Comparison of ENCODE assay signal across 9 cellular contexts in the genomic region with DNA sequence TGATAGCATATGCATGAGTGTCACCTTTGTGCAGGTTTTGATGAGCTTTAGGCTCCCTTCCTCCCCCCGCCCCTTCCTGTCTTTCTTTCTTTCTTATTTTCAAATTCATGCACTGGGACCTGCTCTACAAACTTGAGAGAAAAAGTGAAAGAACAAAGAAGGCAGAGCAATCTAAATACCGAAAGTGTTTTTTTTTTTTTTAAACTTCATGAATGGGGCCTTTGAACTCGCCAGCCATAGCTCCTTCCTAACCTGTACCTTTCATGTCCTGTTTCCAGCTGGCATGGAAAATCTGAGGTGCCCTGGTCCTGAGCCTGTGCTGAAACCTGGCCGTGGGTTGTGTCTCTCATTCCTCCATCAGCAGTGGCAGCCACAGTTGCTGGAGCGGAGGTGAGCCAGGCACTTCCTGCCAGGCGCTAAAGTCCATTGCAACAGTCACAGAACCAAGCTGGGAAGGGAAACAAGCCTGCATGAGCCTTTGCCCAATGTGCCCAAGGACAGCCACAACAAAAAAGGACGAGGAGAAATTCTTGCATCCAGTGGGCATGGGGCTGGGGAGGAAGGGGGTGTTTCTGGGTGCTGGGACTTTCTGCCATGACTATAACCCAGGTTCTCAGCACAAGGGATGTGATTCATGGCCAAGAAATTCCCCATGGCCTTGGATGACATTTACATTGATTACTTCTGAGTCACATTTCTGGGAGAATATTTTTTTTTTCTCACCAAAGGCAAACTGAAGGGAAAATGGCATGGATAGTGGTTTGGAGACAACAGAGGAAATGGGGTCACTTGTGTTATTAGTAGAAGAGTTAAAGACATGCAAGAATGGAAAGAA.
DNase-seq lines count a peak whose midpoint lies in the region; ATAC-seq, FAIRE-seq and TF ChIP-seq lines count a peak whose summit lies in the region.
"Had no signal": no experiment of that assay in that cellular context is flagged by ENCODE, and none has a peak within 500 bp of the region (broad histone marks: within the 10 kb centered on the region; RNA-seq: fewer than 3 reads in every experiment).

No MANE protein-coding gene starts in this region.

- no peak overlapping the region for H3K27ac Mint-ChIP-seq in CD8-positive, alpha-beta T cell
- peak overlapping the region; percentile 95 for H3K27ac Mint-ChIP-seq in chondrocyte (ENCODE audit: unreplicated experiment)
- no peak overlapping the region for H3K27ac Mint-ChIP-seq in stimulated activated naive B cell treated with anti-CD40 and anti-IgM and Interleukin-4, amounts not matched to agents 10 μg/mL and 1 μg/mL and 100 μg/mL, for 72 hours

- H3K9me3 Mint-ChIP-seq in CD8-positive, alpha-beta T cell = no peaks in the 10 kb centered on the region
- peaks cover 4% of the 10 kb centered on the region for H3K9me3 Mint-ChIP-seq in chondrocyte (ENCODE audit: low read depth)
- H3K9me3 Mint-ChIP-seq in stimulated activated naive B cell treated with anti-CD40 and anti-IgM and Interleukin-4, amounts not matched to agents 10 μg/mL and 1 μg/mL and 100 μg/mL, for 72 hours = no peaks in the 10 kb centered on the region

- H3K4me1 ChIP-seq in CD8-positive, alpha-beta T cell (ENCODE audit: insufficient read depth, low read length) = no peaks in the 10 kb centered on the region
- H3K4me1 ChIP-seq in gastrocnemius medialis = no peaks in the 10 kb centered on the region
- H3K4me1 ChIP-seq: pancreas had no signal

- no peaks in the 10 kb centered on the region for H3K27me3 ChIP-seq in CD8-positive, alpha-beta T cell (ENCODE audit: insufficient read depth, low read length)
- H3K27me3 ChIP-seq in gastrocnemius medialis = no peaks in the 10 kb centered on the region
- H3K27me3 ChIP-seq: pancreas had no signal

- peak; percentile 93 for FAIRE-seq in RCC 7860 (lab: Jason Lieb, UNC)
- FAIRE-seq: pancreas had no signal

- peaks cover 30% of the 10 kb centered on the region for H3K27me3 Mint-ChIP-seq in CD8-positive, alpha-beta T cell (ENCODE audit: low read depth)
- H3K27me3 Mint-ChIP-seq in chondrocyte (ENCODE audit: low read depth) = no peaks in the 10 kb centered on the region
- peaks cover 19 to 23% of the 10 kb centered on the region in 2 donors for H3K27me3 Mint-ChIP-seq in stimulated activated naive B cell treated with anti-CD40 and anti-IgM and Interleukin-4, amounts not matched to agents 10 μg/mL and 1 μg/mL and 100 μg/mL, for 72 hours

- H3K9me3 ChIP-seq in CD8-positive, alpha-beta T cell (ENCODE audit: low read length) = no peaks in the 10 kb centered on the region
- H3K9me3 ChIP-seq in gastrocnemius medialis = no peaks in the 10 kb centered on the region
- H3K9me3 ChIP-seq: pancreas had no signal

- in situ Hi-C loops in gastrocnemius medialis (cut with MboI; ENCODE audit: low sequenced_read_pairs in 4 of 4) = loop anchor here in 1 of 4 donors (25.0 kb wide), 1 partner anchor 141 kb away; no protein-coding TSS in a partner anchor

- no peak for TF ChIP-seq CTCF in CD8-positive, alpha-beta T cell (IDR thresholded peaks at IDR 0.05)
- no peak for TF ChIP-seq CTCF in chondrocyte (IDR thresholded peaks at IDR 0.05)
- TF ChIP-seq CTCF in gastrocnemius medialis (IDR thresholded peaks at IDR 0.05 in 4 of 5, conservative IDR thresholded peaks at IDR 0.05 in 1 of 5) = no peak

- POLR2A ChIA-PET in CD8-positive, alpha-beta T cell (lab: Charles Lee) = no interaction called here

- no peak for ATAC-seq in CD8-positive, alpha-beta T cell
- peak; percentile 19 to 81 for ATAC-seq in gastrocnemius medialis
- ATAC-seq in GM19328 (IDR thresholded peaks at IDR 0.05; ENCODE audit: unreplicated experiment) = no peak
- ATAC-seq in stimulated activated naive B cell treated with anti-CD40 and anti-IgM and Interleukin-4, amounts not matched to agents 10 μg/mL and 1 μg/mL and 100 μg/mL, for 72 hours (replicated peaks) = no peak

- no peaks in the 10 kb centered on the region for H3K36me3 Mint-ChIP-seq in CD8-positive, alpha-beta T cell
- H3K36me3 Mint-ChIP-seq in chondrocyte (ENCODE audit: low read depth) = no peaks in the 10 kb centered on the region
- H3K36me3 Mint-ChIP-seq in stimulated activated naive B cell treated with anti-CD40 and anti-IgM and Interleukin-4, amounts not matched to agents 10 μg/mL and 1 μg/mL and 100 μg/mL, for 72 hours = no peaks in the 10 kb centered on the region

- H3K4me3 Mint-ChIP-seq in CD8-positive, alpha-beta T cell = peak overlapping the region; percentile 23
- H3K4me3 Mint-ChIP-seq in chondrocyte (ENCODE audit: unreplicated experiment) = peak overlapping the region; percentile 47
- H3K4me3 Mint-ChIP-seq in stimulated activated naive B cell treated with anti-CD40 and anti-IgM and Interleukin-4, amounts not matched to agents 10 μg/mL and 1 μg/mL and 100 μg/mL, for 72 hours = no peak overlapping the region

- peaks cover 4% of the 10 kb centered on the region for H3K4me1 Mint-ChIP-seq in CD8-positive, alpha-beta T cell (ENCODE audit: low read depth)
- H3K4me1 Mint-ChIP-seq in chondrocyte (ENCODE audit: low read depth) = peaks cover 79% of the 10 kb centered on the region
- H3K4me1 Mint-ChIP-seq in stimulated activated naive B cell treated with anti-CD40 and anti-IgM and Interleukin-4, amounts not matched to agents 10 μg/mL and 1 μg/mL and 100 μg/mL, for 72 hours = no peaks in the 10 kb centered on the region

- no peaks in the 10 kb centered on the region for H3K36me3 ChIP-seq in CD8-positive, alpha-beta T cell (ENCODE audit: insufficient read depth, low read length)
- no peaks in the 10 kb centered on the region for H3K36me3 ChIP-seq in gastrocnemius medialis
- H3K36me3 ChIP-seq: pancreas had no signal

- intact Hi-C loops in CD8-positive, alpha-beta T cell (cut with DNase I, micrococcal nuclease) = no loop called here
- intact Hi-C loops in gastrocnemius medialis (cut with DNase I; ENCODE audit: low total_unique reads) = no loop called here

- H3K27ac ChIP-seq in CD8-positive, alpha-beta T cell (ENCODE audit: low read depth, low read length) = no peak overlapping the region
- H3K27ac ChIP-seq in gastrocnemius medialis = peak overlapping the region in 1 of 4 donors; percentile 16

- DNase-seq in CD8-positive, alpha-beta T cell = no peak
- peak; percentile 89 for DNase-seq in RCC 7860 (ENCODE audit: low spot score)
- no peak for DNase-seq in chondrocyte (ENCODE audit: low spot score)
- peak in 1 of 2 donors; percentile 50 for DNase-seq in gastrocnemius medialis
- no peak for DNase-seq in NCI-H1105 treated with DMSO at 0.1 percent for 48 hours (lab: John Stamatoyannopoulos, UW)
- no peak for DNase-seq in stimulated activated naive B cell treated with anti-CD40 and anti-IgM and Interleukin-4, amounts not matched to agents 10 μg/mL and 1 μg/mL and 100 μg/mL, for 72 hours
- no peak for DNase-seq in nucleus accumbens (lab: John Stamatoyannopoulos, UW)

- TF ChIP-seq POLR2A in gastrocnemius medialis (IDR thresholded peaks at IDR 0.05) = no peak

- no peak overlapping the region for H3K4me3 ChIP-seq in CD8-positive, alpha-beta T cell (ENCODE audit: low read depth, low read length)
- H3K4me3 ChIP-seq in gastrocnemius medialis = no peak overlapping the region
- H3K4me3 ChIP-seq: pancreas had no signal

- CTCF ChIA-PET in CD8-positive, alpha-beta T cell (lab: Charles Lee) = no interaction called here

Comparison
In these comparisons a context has a peak if more than half of its experiments do, and no peak if none do; other contexts are left out.
1. ATAC-seq: peak in gastrocnemius medialis (2 of 2); none in CD8-positive, alpha-beta T cell (single experiment), GM19328 (single experiment) and stimulated activated naive B cell treated with anti-CD40 and anti-IgM and Interleukin-4, amounts not matched to agents 10 μg/mL and 1 μg/mL and 100 μg/mL, for 72 hours (0 of 2).
2. H3K4me3 Mint-ChIP-seq: peak in CD8-positive, alpha-beta T cell (single experiment) and chondrocyte (single experiment); none in stimulated activated naive B cell treated with anti-CD40 and anti-IgM and Interleukin-4, amounts not matched to agents 10 μg/mL and 1 μg/mL and 100 μg/mL, for 72 hours (0 of 2).